In genomic region chr5:150341331-150341730, GRCh38 we compare ENCODE assay signal across 32 cellular contexts. TPM values are rescaled to one million over a fixed set of nuclear protein-coding genes. Genes with fewer than 3 reads are reported as not detected.
"Had no signal": no experiment of that assay in that cellular context is flagged by ENCODE, and none has a peak within 500 bp of the region (broad histone marks: within the 10 kb centered on the region; RNA-seq: fewer than 3 reads in every experiment).

No MANE protein-coding gene starts in this region.

- H3K4me3 Mint-ChIP-seq: activated CD4-positive, alpha-beta T cell treated with anti-CD3 and anti-CD28 coated beads for 36 hours; activated CD8-positive, alpha-beta T cell treated with anti-CD3 and anti-CD28 coated beads, Interleukin-2, amount 10 ng/mL, durations not matched to agents 7 days and 5 days; activated naive CD8-positive, alpha-beta T cell; activated T-cell treated with anti-CD3 and anti-CD28 coated beads, Interleukin-2, amount 50 U/mL, for 72 hours; brain; natural killer cell treated with Interleukin-12 subunit alpha and Interleukin-12 subunit beta and Interleukin-15 and Interleukin-18, amount 100 ng/mL, for 72 hours; T-helper 2 cell treated with Interferon-gamma antibody and Interleukin-4, amounts not matched to agents 5 μg/mL and 100 μg/mL, for 36 hours had no signal

- H3K27ac Mint-ChIP-seq: activated CD4-positive, alpha-beta T cell treated with anti-CD3 and anti-CD28 coated beads for 36 hours; activated CD8-positive, alpha-beta T cell treated with anti-CD3 and anti-CD28 coated beads, Interleukin-2, amount 10 ng/mL, durations not matched to agents 7 days and 5 days; activated naive CD8-positive, alpha-beta T cell; activated T-cell treated with anti-CD3 and anti-CD28 coated beads, Interleukin-2, amount 50 U/mL, for 72 hours; natural killer cell treated with Interleukin-12 subunit alpha and Interleukin-12 subunit beta and Interleukin-15 and Interleukin-18, amount 100 ng/mL, for 72 hours; T-helper 2 cell treated with Interferon-gamma antibody and Interleukin-4, amounts not matched to agents 5 μg/mL and 100 μg/mL, for 36 hours had no signal

- H3K9me3 ChIP-seq: ascending aorta, left ventricle myocardium inferior, mucosa of descending colon, prostate gland, tibial nerve had no signal

- DNase-seq: activated CD4-positive, alpha-beta T cell treated with anti-CD3 and anti-CD28 coated beads for 36 hours; activated CD4-positive, CD25-positive, alpha-beta regulatory T cell; activated CD8-positive, alpha-beta T cell treated with anti-CD3 and anti-CD28 coated beads, Interleukin-2, amount 10 ng/mL, durations not matched to agents 7 days and 5 days; activated effector memory CD4-positive, alpha-beta T cell treated with Interleukin-2 at 50 U/mL for 16 hours; activated naive CD4-positive, alpha-beta T cell treated with Interleukin-2 at 50 U/mL for 16 hours; activated T-cell treated with anti-CD3 and anti-CD28 coated beads for 4 hours; activated T-cell treated with anti-CD3 and anti-CD28 coated beads, Interleukin-2, amount 50 U/mL, for 72 hours; cerebellar nuclear complex; effector memory CD4-positive, alpha-beta T cell; left ventricle myocardium inferior; mucosa of descending colon; retina; stimulated activated CD4-positive, alpha-beta T cell treated with anti-CD3 and anti-CD28 coated beads, Interleukin-12 subunit alpha, Interleukin-12 subunit beta, amount 100 ng/mL, for 4 hours; stimulated activated CD4-positive, alpha-beta T cell treated with anti-CD3 and anti-CD28 coated beads, Interleukin-4, amount 100 ng/mL, for 1 hour had no signal

- H3K36me3 Mint-ChIP-seq: activated naive CD8-positive, alpha-beta T cell; brain; natural killer cell treated with Interleukin-12 subunit alpha and Interleukin-12 subunit beta and Interleukin-15 and Interleukin-18, amount 100 ng/mL, for 72 hours had no signal

- ATAC-seq: activated CD8-positive, alpha-beta T cell treated with anti-CD3 and anti-CD28 coated beads, Interleukin-2, amount 10 ng/mL, durations not matched to agents 7 days and 5 days; mucosa of descending colon; sciatic nerve had no signal

- H3K27me3 ChIP-seq: ascending aorta, cardiac muscle cell, dorsolateral prefrontal cortex, tibial nerve had no signal

- H3K27me3 Mint-ChIP-seq: activated CD4-positive, alpha-beta T cell treated with anti-CD3 and anti-CD28 coated beads for 36 hours; activated naive CD8-positive, alpha-beta T cell; natural killer cell treated with Interleukin-12 subunit alpha and Interleukin-12 subunit beta and Interleukin-15 and Interleukin-18, amount 100 ng/mL, for 72 hours had no signal

- H3K36me3 ChIP-seq: ascending aorta, cardiac muscle cell, left ventricle myocardium inferior, prostate gland, tibial nerve had no signal

- H3K4me1 ChIP-seq: ascending aorta, left ventricle myocardium inferior, prostate gland had no signal

- H3K4me3 ChIP-seq: ascending aorta, cardiac muscle cell, coronary artery, dorsolateral prefrontal cortex, left ventricle myocardium inferior, lung, mucosa of descending colon, prostate gland, skin epidermis, tibial nerve had no signal

- H3K27ac ChIP-seq: ascending aorta, cardiac muscle cell, coronary artery, left ventricle myocardium inferior, prostate gland, skin epidermis, tibial nerve had no signal

- H3K9me3 Mint-ChIP-seq: activated T-cell treated with anti-CD3 and anti-CD28 coated beads, Interleukin-2, amount 50 U/mL, for 72 hours; natural killer cell treated with Interleukin-12 subunit alpha and Interleukin-12 subunit beta and Interleukin-15 and Interleukin-18, amount 100 ng/mL, for 72 hours; T-helper 2 cell treated with Interferon-gamma antibody and Interleukin-4, amounts not matched to agents 5 μg/mL and 100 μg/mL, for 36 hours had no signal

- FAIRE-seq: frontal cortex, islet of Langerhans had no signal

RNA-seq across cellular contexts. Expression of gene ARSI, which starts 38.6 kb away (rescaled TPM):
- total RNA-seq: activated CD4-positive, alpha-beta T cell treated with anti-CD3 and anti-CD28 coated beads for 36 hours; activated CD8-positive, alpha-beta T cell treated with anti-CD3 and anti-CD28 coated beads, Interleukin-2, amount 10 ng/mL, durations not matched to agents 7 days and 5 days; activated T-cell treated with anti-CD3 and anti-CD28 coated beads, Interleukin-2, amount 50 U/mL, for 72 hours; ascending aorta; natural killer cell treated with Interleukin-12 subunit alpha and Interleukin-12 subunit beta and Interleukin-15 and Interleukin-18, amount 100 ng/mL, for 72 hours had no signal

RNA-seq across cellular contexts. Expression of gene CAMK2A, which starts 51.8 kb away (rescaled TPM):
- total RNA-seq: activated CD4-positive, alpha-beta T cell treated with anti-CD3 and anti-CD28 coated beads for 36 hours; activated CD8-positive, alpha-beta T cell treated with anti-CD3 and anti-CD28 coated beads, Interleukin-2, amount 10 ng/mL, durations not matched to agents 7 days and 5 days; activated T-cell treated with anti-CD3 and anti-CD28 coated beads, Interleukin-2, amount 50 U/mL, for 72 hours; ascending aorta; epithelial cell of proximal tubule; mesenteric fat pad; natural killer cell treated with Interleukin-12 subunit alpha and Interleukin-12 subunit beta and Interleukin-15 and Interleukin-18, amount 100 ng/mL, for 72 hours; osteocyte had no signal
